In genomic region chr19:6723108-6723618, GRCh38 we compare ENCODE assay signal across 1 cellular context.
TF ChIP-seq lines count a peak whose summit lies in the region.

No MANE protein-coding gene starts in this region.

TF ChIP-seq in HepG2, 621 proteins besides CTCF, POLR2A, EP300 and RAD21 (continued from another document):
- TF ChIP-seq MYNN (CRISPR knock-in tag; IDR thresholded peaks at IDR 0.05; ENCODE audit: low read depth), result no peak; the same call in 1 of the 2 replicates
- TF ChIP-seq ZNF580 (CRISPR knock-in tag; IDR thresholded peaks at IDR 0.05; ENCODE audit: borderline replicate concordance, low read depth), result 0 out of 2 replicates have a peak, but pooled peaks have one; percentile 34
- TF ChIP-seq CBX5 (CRISPR knock-in tag; IDR thresholded peaks at IDR 0.05; ENCODE audit: borderline replicate concordance), result peak; percentile 67; the same call in 1 of the 2 replicates
- TF ChIP-seq TP53 (CRISPR knock-in tag; conservative IDR thresholded peaks at IDR 0.05), result no peak
- peak; percentile 83; the same call in 1 of the 2 replicates for TF ChIP-seq HIC2 (CRISPR knock-in tag; IDR thresholded peaks at IDR 0.05; ENCODE audit: low read depth)
- TF ChIP-seq PRPF4 (IDR thresholded peaks at IDR 0.05; ENCODE audit: low read depth, low read length, poor library complexity, severe bottlenecking), result no peak
- no peak for TF ChIP-seq THAP7 (CRISPR knock-in tag; IDR thresholded peaks at IDR 0.05)
- TF ChIP-seq GABPB1 (CRISPR knock-in tag; IDR thresholded peaks at IDR 0.05), result peak; percentile 30; the same call in 1 of the 2 replicates
- no peak for TF ChIP-seq ZC3H13 (CRISPR knock-in tag; IDR thresholded peaks at IDR 0.05)
- peak; percentile 81 for TF ChIP-seq ZKSCAN8 (CRISPR knock-in tag; IDR thresholded peaks at IDR 0.05; ENCODE audit: borderline replicate concordance)
- no peak for TF ChIP-seq ZNF616 (CRISPR knock-in tag; IDR thresholded peaks at IDR 0.05; ENCODE audit: low read depth)
- TF ChIP-seq TERF1 (CRISPR knock-in tag; IDR thresholded peaks at IDR 0.05), result no peak
- TF ChIP-seq SNAI1 (CRISPR knock-in tag; IDR thresholded peaks at IDR 0.05; ENCODE audit: borderline replicate concordance), result peak; percentile 49; the same call in 1 of the 2 replicates
- peak; percentile 73 for TF ChIP-seq HNF1A (IDR thresholded peaks at IDR 0.05; ENCODE audit: low read depth)
- peak; percentile 86; the same call in 1 of the 2 replicates for TF ChIP-seq HNF1A (CRISPR knock-in tag; IDR thresholded peaks at IDR 0.05; ENCODE audit: borderline replicate concordance)
- TF ChIP-seq ZNF20 (CRISPR knock-in tag; IDR thresholded peaks at IDR 0.05), result no peak
- TF ChIP-seq TMF1 (CRISPR knock-in tag; IDR thresholded peaks at IDR 0.05; ENCODE audit: low read depth), result no peak
- peak; percentile 82 for TF ChIP-seq THAP11 (CRISPR knock-in tag; IDR thresholded peaks at IDR 0.05)
- peak; percentile 99 for TF ChIP-seq ZNF652 (CRISPR knock-in tag; IDR thresholded peaks at IDR 0.05; ENCODE audit: borderline replicate concordance, low read depth)
- TF ChIP-seq MBNL3 (CRISPR knock-in tag; conservative IDR thresholded peaks at IDR 0.05), result no peak
- TF ChIP-seq PHF8 (CRISPR knock-in tag; IDR thresholded peaks at IDR 0.05), result no peak
- no peak for TF ChIP-seq ZNF790 (CRISPR knock-in tag; IDR thresholded peaks at IDR 0.05; ENCODE audit: borderline replicate concordance)
- no peak for TF ChIP-seq GMEB2 (CRISPR knock-in tag; IDR thresholded peaks at IDR 0.05; ENCODE audit: low read depth)
- no peak for TF ChIP-seq SIN3B (IDR thresholded peaks at IDR 0.05; ENCODE audit: low read length)
- TF ChIP-seq GLI4 (CRISPR knock-in tag; IDR thresholded peaks at IDR 0.05; ENCODE audit: borderline replicate concordance), result no peak
- peak; percentile 53 for TF ChIP-seq SOX13 (IDR thresholded peaks at IDR 0.05)
- peak in 1 of 2 experiments; percentile 90; a peak in 2 of 4 replicates for TF ChIP-seq SOX13 (CRISPR knock-in tag; conservative IDR thresholded peaks at IDR 0.05 in 1 of 2, IDR thresholded peaks at IDR 0.05 in 1 of 2)
- 0 out of 2 replicates have a peak, but pooled peaks have one; percentile 19 for TF ChIP-seq ZNF3 (CRISPR knock-in tag; IDR thresholded peaks at IDR 0.05)
- TF ChIP-seq ZNF276 (CRISPR knock-in tag; IDR thresholded peaks at IDR 0.05; ENCODE audit: low read depth), result no peak
- peak; percentile 84 for TF ChIP-seq HNF1B (CRISPR knock-in tag; IDR thresholded peaks at IDR 0.05)
- TF ChIP-seq GATAD2A (CRISPR knock-in tag; IDR thresholded peaks at IDR 0.05), result peak; percentile 97
- TF ChIP-seq ZNF513 (CRISPR knock-in tag; conservative IDR thresholded peaks at IDR 0.05), result no peak
- no peak for TF ChIP-seq MZF1 (CRISPR knock-in tag; IDR thresholded peaks at IDR 0.05; ENCODE audit: borderline replicate concordance)
- no peak for TF ChIP-seq CCAR2 (optimal IDR thresholded peaks at IDR 0.05; ENCODE audit: low read depth, low read length)
- TF ChIP-seq ARID2 (CRISPR knock-in tag; IDR thresholded peaks at IDR 0.05; ENCODE audit: borderline replicate concordance), result no peak
- no peak for TF ChIP-seq SYNCRIP (IDR thresholded peaks at IDR 0.05; ENCODE audit: insufficient read depth, low read depth, low read length)
- no peak for TF ChIP-seq LCORL (IDR thresholded peaks at IDR 0.05)
- peak; percentile 80; the same call in 1 of the 2 replicates for TF ChIP-seq LCORL (CRISPR knock-in tag; IDR thresholded peaks at IDR 0.05)
- TF ChIP-seq KDM6A (CRISPR knock-in tag; IDR thresholded peaks at IDR 0.05; ENCODE audit: low read depth), result peak; percentile 56; the same call in 1 of the 2 replicates
- TF ChIP-seq SMARCC2 (IDR thresholded peaks at IDR 0.05), result no peak
- TF ChIP-seq ZBTB42 (CRISPR knock-in tag; IDR thresholded peaks at IDR 0.05), result no peak
